ENCODE assay signal across 1 cellular context in the genomic region with DNA sequence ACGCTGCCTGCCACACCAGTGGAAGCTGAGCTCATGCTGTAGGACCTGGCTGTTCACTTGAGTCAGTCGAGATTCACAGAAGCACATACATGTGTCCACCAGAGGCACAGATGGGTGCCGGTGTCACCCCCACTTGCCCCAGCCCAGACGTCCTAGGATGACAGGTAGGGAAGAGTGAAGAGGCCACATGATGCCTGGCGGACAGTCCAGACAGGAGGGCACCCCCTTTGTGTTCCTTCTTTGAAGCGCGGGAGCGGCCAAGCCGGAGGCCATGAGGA.
TF ChIP-seq lines count a peak whose summit lies in the region.

No MANE protein-coding gene starts in this region.

TF ChIP-seq in K562, 482 proteins besides CTCF, POLR2A, EP300 and RAD21:
- TF ChIP-seq NCOA1 (IDR thresholded peaks at IDR 0.05; ENCODE audit: low read depth) (no peak), HMGN3 (IDR thresholded peaks at IDR 0.05; ENCODE audit: borderline replicate concordance, extremely low read depth, insufficient read length, low read depth, low read length) (no peak), POLR2G (IDR thresholded peaks at IDR 0.05; ENCODE audit: low read depth, low read length) (peak; percentile 4; the same call in 1 of the 2 replicates), ZKSCAN8 (CRISPR knock-in tag; IDR thresholded peaks at IDR 0.05) (no peak)
- TF ChIP-seq, protein P1, sequence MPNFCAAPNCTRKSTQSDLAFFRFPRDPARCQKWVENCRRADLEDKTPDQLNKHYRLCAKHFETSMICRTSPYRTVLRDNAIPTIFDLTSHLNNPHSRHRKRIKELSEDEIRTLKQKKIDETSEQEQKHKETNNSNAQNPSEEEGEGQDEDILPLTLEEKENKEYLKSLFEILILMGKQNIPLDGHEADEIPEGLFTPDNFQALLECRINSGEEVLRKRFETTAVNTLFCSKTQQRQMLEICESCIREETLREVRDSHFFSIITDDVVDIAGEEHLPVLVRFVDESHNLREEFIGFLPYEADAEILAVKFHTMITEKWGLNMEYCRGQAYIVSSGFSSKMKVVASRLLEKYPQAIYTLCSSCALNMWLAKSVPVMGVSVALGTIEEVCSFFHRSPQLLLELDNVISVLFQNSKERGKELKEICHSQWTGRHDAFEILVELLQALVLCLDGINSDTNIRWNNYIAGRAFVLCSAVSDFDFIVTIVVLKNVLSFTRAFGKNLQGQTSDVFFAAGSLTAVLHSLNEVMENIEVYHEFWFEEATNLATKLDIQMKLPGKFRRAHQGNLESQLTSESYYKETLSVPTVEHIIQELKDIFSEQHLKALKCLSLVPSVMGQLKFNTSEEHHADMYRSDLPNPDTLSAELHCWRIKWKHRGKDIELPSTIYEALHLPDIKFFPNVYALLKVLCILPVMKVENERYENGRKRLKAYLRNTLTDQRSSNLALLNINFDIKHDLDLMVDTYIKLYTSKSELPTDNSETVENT (CRISPR knock-in tag; IDR thresholded peaks at IDR 0.05), result 0 out of 2 replicates have a peak, but pooled peaks have one; percentile 9
- TF ChIP-seq, protein P2, sequence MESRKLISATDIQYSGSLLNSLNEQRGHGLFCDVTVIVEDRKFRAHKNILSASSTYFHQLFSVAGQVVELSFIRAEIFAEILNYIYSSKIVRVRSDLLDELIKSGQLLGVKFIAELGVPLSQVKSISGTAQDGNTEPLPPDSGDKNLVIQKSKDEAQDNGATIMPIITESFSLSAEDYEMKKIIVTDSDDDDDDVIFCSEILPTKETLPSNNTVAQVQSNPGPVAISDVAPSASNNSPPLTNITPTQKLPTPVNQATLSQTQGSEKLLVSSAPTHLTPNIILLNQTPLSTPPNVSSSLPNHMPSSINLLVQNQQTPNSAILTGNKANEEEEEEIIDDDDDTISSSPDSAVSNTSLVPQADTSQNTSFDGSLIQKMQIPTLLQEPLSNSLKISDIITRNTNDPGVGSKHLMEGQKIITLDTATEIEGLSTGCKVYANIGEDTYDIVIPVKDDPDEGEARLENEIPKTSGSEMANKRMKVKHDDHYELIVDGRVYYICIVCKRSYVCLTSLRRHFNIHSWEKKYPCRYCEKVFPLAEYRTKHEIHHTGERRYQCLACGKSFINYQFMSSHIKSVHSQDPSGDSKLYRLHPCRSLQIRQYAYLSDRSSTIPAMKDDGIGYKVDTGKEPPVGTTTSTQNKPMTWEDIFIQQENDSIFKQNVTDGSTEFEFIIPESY (CRISPR knock-in tag; IDR thresholded peaks at IDR 0.05), result 0 out of 2 replicates have a peak, but pooled peaks have one; percentile 1
